ENCODE assay signal across 8 cellular contexts in genomic region chr6:107820571-107821261, GRCh38. TPM values are rescaled to one million over a fixed set of nuclear protein-coding genes. Genes with fewer than 3 reads are reported as not detected.
A peak's percentile ranks its signal among the peaks of the same experiment; 100 is the strongest.
DNase-seq lines count a peak whose midpoint lies in the region; ATAC-seq and TF ChIP-seq lines count a peak whose summit lies in the region.

No MANE protein-coding gene starts in this region.

- H3K36me3 Mint-ChIP-seq in IgD-negative memory B cell, result no peaks in the 10 kb centered on the region
- H3K36me3 Mint-ChIP-seq in MCF 10A (ENCODE audit: insufficient read depth, unreplicated experiment), result no peaks in the 10 kb centered on the region

- H3K4me3 Mint-ChIP-seq in IgD-negative memory B cell, result peak overlapping the region; percentile 87 to 97 (median 94)
- H3K4me3 Mint-ChIP-seq in MCF 10A (ENCODE audit: unreplicated experiment), result peak overlapping the region; percentile 69

- TF ChIP-seq CTCF in Peyer's patch (IDR thresholded peaks at IDR 0.05) (no peak), MCF 10A (IDR thresholded peaks at IDR 0.05; ENCODE audit: unreplicated experiment) (no peak), suprapubic skin (IDR thresholded peaks at IDR 0.05) (no peak)

- H3K9me3 Mint-ChIP-seq in IgD-negative memory B cell, result no peaks in the 10 kb centered on the region
- H3K9me3 Mint-ChIP-seq in MCF 10A (ENCODE audit: unreplicated experiment), result no peaks in the 10 kb centered on the region

- no peak for TF ChIP-seq EP300 in suprapubic skin (IDR thresholded peaks at IDR 0.05)

- CTCF ChIA-PET in MCF 10A (lab: Yijun Ruan, JAX), result interaction anchor here (5.3 kb wide), 1 partner anchor 27 kb away, joined by 32 read pairs; no protein-coding TSS in a partner anchor

- no TSS peak for BruUV-seq in MCF 10A (replicated peaks; lab: Mats Ljungman, UMichigan)

- intact Hi-C loops in MCF 10A (cut with micrococcal nuclease), result no loop called here

- H3K27me3 Mint-ChIP-seq in IgD-negative memory B cell (peaks cover 5% of the 10 kb centered on the region), MCF 10A (ENCODE audit: insufficient read depth, unreplicated experiment) (no peaks in the 10 kb centered on the region)

- H3K4me1 Mint-ChIP-seq in IgD-negative memory B cell (peaks cover 47 to 52% (median 51%) of the 10 kb centered on the region in 3 donors), MCF 10A (ENCODE audit: insufficient read depth, unreplicated experiment) (peaks cover 32% of the 10 kb centered on the region)

- DNase-seq in Peyer's patch (peak in 2 of 3 donors; percentile 47 to 62), MCF 10A (ENCODE audit: unreplicated experiment) (peak; percentile 59), medulla oblongata (ENCODE audit: extremely low spot score) (peak; percentile 64), suprapubic skin (ENCODE audit: low spot score in 2 of 2) (no peak), SK-N-DZ (ENCODE audit: low spot score) (no peak), epidermal melanocyte (ENCODE audit: insufficient read length, low spot score) (no peak)

- ATAC-seq in HG03469 (IDR thresholded peaks at IDR 0.05; ENCODE audit: unreplicated experiment), result no peak

- H3K36me3 ChIP-seq in Peyer's patch (no peaks in the 10 kb centered on the region), suprapubic skin (no peaks in the 10 kb centered on the region)

- POLR2A ChIA-PET in MCF 10A (lab: Yijun Ruan, JAX), result interaction anchor here (0.7 to 2.5 kb wide), 8 partner anchors 9 to 108 kb away, joined by 3 to 6 read pairs (median 4); no protein-coding TSS in a partner anchor

- peak overlapping the region; percentile 32 to 74 (median 36) for H3K27ac ChIP-seq in Peyer's patch
- peak overlapping the region; percentile 32 for H3K27ac ChIP-seq in suprapubic skin

- H3K27me3 ChIP-seq in Peyer's patch (no peaks in the 10 kb centered on the region), suprapubic skin (peaks cover 21% of the 10 kb centered on the region)

- H3K4me3 ChIP-seq in Peyer's patch (peak overlapping the region; percentile 0 to 28 (median 10)), suprapubic skin (peak overlapping the region; percentile 37)

- TF ChIP-seq POLR2A in Peyer's patch (IDR thresholded peaks at IDR 0.05) (no peak), suprapubic skin (IDR thresholded peaks at IDR 0.05) (no peak)

- peak overlapping the region; percentile 4 to 86 (median 85) for H3K27ac Mint-ChIP-seq in IgD-negative memory B cell
- peak overlapping the region; percentile 73 for H3K27ac Mint-ChIP-seq in MCF 10A (ENCODE audit: low read depth, unreplicated experiment)

- H3K9me3 ChIP-seq in Peyer's patch (no peaks in the 10 kb centered on the region), suprapubic skin (no peaks in the 10 kb centered on the region)

- 17% methylated on average over 14 of the region's 14 CpGs for WGBS in suprapubic skin

- H3K4me1 ChIP-seq in Peyer's patch, result peaks cover 0 to 13% (median 3%) of the 10 kb centered on the region in 4 donors
- H3K4me1 ChIP-seq in suprapubic skin, result peaks cover 26% of the 10 kb centered on the region

RNA-seq across cellular contexts. Expression of gene SCML4, which starts 3.4 kb away (rescaled TPM):
- 26.1 TPM for polyA plus RNA-seq in IgD-negative memory B cell
- total RNA-seq in Peyer's patch (10 to 100 TPM; 17.0 to 31.4 (median 22.1) TPM), MCF 10A (2022) (not detected in 2 replicates), suprapubic skin (1 to 10 TPM in 1 of 4 donors, under 1 TPM in 2, not detected in 1; 0.42 to 1.6 (median 0.89) TPM)
- 1.0 TPM in 1 of 2 replicates, not detected in the other for polyA plus RNA-seq in SK-N-DZ (2014; cell fraction: cytosol; rRNA removed)
- polyA plus RNA-seq in SK-N-DZ (2014; cell fraction: nucleus; rRNA removed), result 0.11 and 0.51 TPM in 2 replicates

Comparison
In these comparisons a context has a peak if more than half of its experiments do, and no peak if none do; other contexts are left out.
1. DNase-seq: peak in Peyer's patch (2 of 3), MCF 10A (single experiment) and medulla oblongata (single experiment); none in suprapubic skin (0 of 2), SK-N-DZ (single experiment) and epidermal melanocyte (single experiment).
2. RNA of gene SCML4, which starts 3.4 kb away (total RNA-seq): 17.0 to 31.4 TPM in Peyer's patch; 0.42 to 1.6 TPM in suprapubic skin and not detected in MCF 10A; every median in the first group is over 4 times any median in the second.